Comparison of ENCODE assay signal across 8 cellular contexts in the genomic region with DNA sequence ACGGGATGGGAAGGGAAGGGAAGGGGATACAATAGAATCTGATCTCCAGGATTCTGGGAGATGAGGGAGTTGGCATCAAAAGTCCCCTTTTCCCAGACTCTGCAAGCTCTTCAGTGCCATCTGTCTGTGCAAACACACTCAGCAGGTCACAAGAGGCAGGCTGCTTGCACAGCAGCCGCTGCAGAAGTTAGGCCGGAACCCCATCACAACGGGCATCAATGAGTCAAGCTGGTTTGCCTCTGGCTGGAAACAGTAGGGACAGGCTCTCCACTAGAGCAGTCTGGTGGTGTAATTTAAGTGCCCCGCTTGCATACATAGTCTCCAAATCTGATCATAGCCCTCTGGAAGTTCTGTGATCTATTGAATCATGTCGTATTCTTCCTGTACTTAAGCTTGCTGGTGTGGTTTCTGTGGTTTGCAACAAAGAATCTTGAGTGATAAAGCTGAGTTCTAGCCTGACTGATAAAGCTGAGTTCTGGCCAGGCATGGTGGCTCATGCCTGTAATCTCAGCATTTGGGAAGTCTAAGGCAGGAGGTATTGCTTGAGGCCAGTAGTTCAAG. TPM values are rescaled to one million over a fixed set of nuclear protein-coding genes. Genes with fewer than 3 reads are reported as not detected.
A peak's percentile ranks its signal among the peaks of the same experiment; 100 is the strongest.
DNase-seq lines count a peak whose midpoint lies in the region; ATAC-seq and TF ChIP-seq lines count a peak whose summit lies in the region.

No MANE protein-coding gene starts in this region.

- H3K4me1 Mint-ChIP-seq in activated CD4-positive, alpha-beta T cell treated with anti-CD3 and anti-CD28 coated beads, Interleukin-2, amount 10 ng/mL, durations not matched to agents 7 days and 5 days = peaks cover 64% of the 10 kb centered on the region
- H3K4me1 Mint-ChIP-seq in effector memory CD8-positive, alpha-beta T cell (ENCODE audit: low read depth in 2 of 2) = peaks cover 44 to 59% of the 10 kb centered on the region in 2 donors

- H3K36me3 Mint-ChIP-seq in activated CD4-positive, alpha-beta T cell treated with anti-CD3 and anti-CD28 coated beads, Interleukin-2, amount 10 ng/mL, durations not matched to agents 7 days and 5 days (ENCODE audit: low read depth) = peaks cover 14% of the 10 kb centered on the region
- H3K36me3 Mint-ChIP-seq in effector memory CD8-positive, alpha-beta T cell (ENCODE audit: insufficient read depth) = peaks cover 11% of the 10 kb centered on the region

- DNase-seq in GM12865 (ENCODE audit: low read depth) = peak; percentile 34
- DNase-seq in NCI-H510A (lab: John Stamatoyannopoulos, UW) = peak; percentile 71
- peak; percentile 77 for DNase-seq in activated CD4-positive, alpha-beta T cell treated with anti-CD3 and anti-CD28 coated beads, Interleukin-2, amount 10 ng/mL, durations not matched to agents 7 days and 5 days
- peak; percentile 43 to 60 (median 53) for DNase-seq in effector memory CD8-positive, alpha-beta T cell
- peak; percentile 55 to 76 (median 57) for DNase-seq in stimulated activated CD4-positive, alpha-beta T cell treated with anti-CD3 and anti-CD28 coated beads, Interleukin-12 subunit alpha, Interleukin-12 subunit beta, amount 100 ng/mL, for 48 hours (ENCODE audit: low read depth in 2 of 3, low spot score in 1 of 3)
- DNase-seq in occipital lobe (lab: John Stamatoyannopoulos, UW) = no peak

- H3K27me3 Mint-ChIP-seq in activated CD4-positive, alpha-beta T cell treated with anti-CD3 and anti-CD28 coated beads, Interleukin-2, amount 10 ng/mL, durations not matched to agents 7 days and 5 days = no peaks in the 10 kb centered on the region
- no peaks in the 10 kb centered on the region for H3K27me3 Mint-ChIP-seq in effector memory CD8-positive, alpha-beta T cell

- H3K9me3 Mint-ChIP-seq in activated CD4-positive, alpha-beta T cell treated with anti-CD3 and anti-CD28 coated beads, Interleukin-2, amount 10 ng/mL, durations not matched to agents 7 days and 5 days = peaks cover 10% of the 10 kb centered on the region
- no peaks in the 10 kb centered on the region for H3K9me3 Mint-ChIP-seq in effector memory CD8-positive, alpha-beta T cell

- H3K27ac Mint-ChIP-seq in activated CD4-positive, alpha-beta T cell treated with anti-CD3 and anti-CD28 coated beads, Interleukin-2, amount 10 ng/mL, durations not matched to agents 7 days and 5 days = peak overlapping the region; percentile 82
- H3K27ac Mint-ChIP-seq in effector memory CD8-positive, alpha-beta T cell = peak overlapping the region; percentile 85 to 89

- POLR2A ChIA-PET in activated CD4-positive, alpha-beta T cell treated with anti-CD3 and anti-CD28 coated beads, Interleukin-2, amount 10 ng/mL, durations not matched to agents 7 days and 5 days (lab: Charles Lee) = no interaction called here

- H3K4me3 ChIP-seq in GM12865 (ENCODE audit: low read depth, low read length) = no peak overlapping the region

- CTCF ChIA-PET in activated CD4-positive, alpha-beta T cell treated with anti-CD3 and anti-CD28 coated beads, Interleukin-2, amount 10 ng/mL, durations not matched to agents 7 days and 5 days (lab: Charles Lee) = interaction anchor here (0.6 to 3.9 kb wide), 15 partner anchors 8 to 383 kb away, joined by 3 to 20 read pairs (median 3); no protein-coding TSS in a partner anchor

- no peak for TF ChIP-seq CTCF in GM12865 (IDR thresholded peaks at IDR 0.05; ENCODE audit: insufficient read depth, low read depth, low read length, missing control alignments)

- ATAC-seq in effector memory CD8-positive, alpha-beta T cell (replicated peaks) = peak; percentile 79
- no peak for ATAC-seq in HG03159 (IDR thresholded peaks at IDR 0.05; ENCODE audit: unreplicated experiment)
- no peak for ATAC-seq in HG02885 (IDR thresholded peaks at IDR 0.05; ENCODE audit: poor library complexity, unreplicated experiment)

- peak overlapping the region; percentile 28 for H3K4me3 Mint-ChIP-seq in activated CD4-positive, alpha-beta T cell treated with anti-CD3 and anti-CD28 coated beads, Interleukin-2, amount 10 ng/mL, durations not matched to agents 7 days and 5 days
- peak overlapping the region; percentile 52 to 55 for H3K4me3 Mint-ChIP-seq in effector memory CD8-positive, alpha-beta T cell

RNA-seq across cellular contexts. Expression of gene KDM8, which starts 33.7 kb away (rescaled TPM):
- total RNA-seq in activated CD4-positive, alpha-beta T cell treated with anti-CD3 and anti-CD28 coated beads, Interleukin-2, amount 10 ng/mL, durations not matched to agents 7 days and 5 days = 10 to 100 TPM; 22.5 to 25.0 TPM
- total RNA-seq in occipital lobe = 1.9 TPM
